Comparison of ENCODE assay signal across 1 cellular context in the genomic region with DNA sequence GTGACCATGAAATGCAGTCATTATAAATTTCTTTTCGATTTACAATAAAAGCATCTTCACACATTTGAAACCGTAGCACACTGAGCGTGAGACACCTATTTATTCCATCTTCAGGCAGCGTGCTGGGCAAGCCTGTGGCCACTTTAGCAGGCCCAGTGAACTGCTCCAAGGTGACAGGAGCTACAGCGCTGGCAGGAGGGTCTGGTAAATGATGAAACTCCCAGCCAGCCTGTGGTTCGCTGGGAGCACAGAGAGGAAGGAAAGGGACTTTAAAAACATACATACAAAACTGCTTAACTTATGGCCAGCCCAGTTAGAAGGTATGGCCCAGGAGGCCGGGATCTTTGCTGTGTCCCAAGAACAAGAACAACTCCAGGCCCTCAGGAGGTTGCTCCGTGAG.
TF ChIP-seq lines count a peak whose summit lies in the region.

No MANE protein-coding gene starts in this region.

TF ChIP-seq in HepG2, 621 proteins besides CTCF, POLR2A, EP300 and RAD21:
- TF ChIP-seq TGIF2 (CRISPR knock-in tag; IDR thresholded peaks at IDR 0.05) (peak; percentile 35; the same call in 1 of the 2 replicates), CEBPG (CRISPR knock-in tag; IDR thresholded peaks at IDR 0.05) (peak; percentile 42; the same call in 1 of the 2 replicates), ZNF34 (CRISPR knock-in tag; IDR thresholded peaks at IDR 0.05; ENCODE audit: borderline replicate concordance) (no peak), HDAC2 (CRISPR knock-in tag; IDR thresholded peaks at IDR 0.05) (no peak), ZNF777 (CRISPR knock-in tag; IDR thresholded peaks at IDR 0.05) (peak; percentile 24; the same call in 1 of the 2 replicates)
